ENCODE assay signal across 12 cellular contexts in genomic region chr2:189407161-189407943, GRCh38. TPM values are rescaled to one million over a fixed set of nuclear protein-coding genes. Genes with fewer than 3 reads are reported as not detected.
DNase-seq lines count a peak whose midpoint lies in the region; ATAC-seq and TF ChIP-seq lines count a peak whose summit lies in the region.
"Had no signal": no experiment of that assay in that cellular context is flagged by ENCODE, and none has a peak within 500 bp of the region (broad histone marks: within the 10 kb centered on the region; RNA-seq: fewer than 3 reads in every experiment).

No MANE protein-coding gene starts in this region.

- H3K4me3 ChIP-seq in A673 (ENCODE audit: low read depth, low read length, poor library complexity, severe bottlenecking), result peak overlapping the region; percentile 19
- no peak overlapping the region for H3K4me3 ChIP-seq in HFF-Myc (replicated peaks; ENCODE audit: low read depth, low read length)
- no peak overlapping the region for H3K4me3 ChIP-seq in astrocyte of the cerebellum (ENCODE audit: low read depth, low read length)
- H3K4me3 ChIP-seq: HAP-1, K562 had no signal

- peak overlapping the region; percentile 55 for H3K27ac ChIP-seq in A673 (ENCODE audit: low read depth, low read length, poor library complexity, severe bottlenecking)

- no peaks in the 10 kb centered on the region for H3K9me3 ChIP-seq in A673 (ENCODE audit: low read depth, low read length, poor library complexity, severe bottlenecking)

- BruUV-seq in A673 (replicated peaks; lab: Mats Ljungman, UMichigan), result no TSS peak

- no peaks in the 10 kb centered on the region for H3K27me3 ChIP-seq in A673 (replicated peaks; ENCODE audit: insufficient read depth, low read depth, low read length, poor library complexity)

- in situ Hi-C loops in astrocyte of the cerebellum (cut with HindIII; ENCODE audit: low sequenced_read_pairs), result loop anchor here (5.0 to 25.0 kb wide), 2 partner anchors 60 to 295 kb away; no protein-coding TSS in a partner anchor

- H3K4me1 ChIP-seq in A673 (ENCODE audit: insufficient read depth, low read length, poor library complexity, severe bottlenecking), result peaks cover 34% of the 10 kb centered on the region

- ATAC-seq in GM21737 (IDR thresholded peaks at IDR 0.05; ENCODE audit: unreplicated experiment), result no peak
- ATAC-seq: K562 had no signal

- POLR2A ChIA-PET in A673 (lab: Charles Lee; ENCODE audit: low non-redundant PET), result no interaction called here

- CTCF ChIA-PET in A673 (lab: Charles Lee), result interaction anchor here (0.6 to 1.5 kb wide), 2 partner anchors 883 to 1116 kb away, joined by 3 read pairs; partner anchors contain the start of gene GULP1

- no peaks in the 10 kb centered on the region for H3K36me3 ChIP-seq in A673 (ENCODE audit: insufficient read depth, low read length, poor library complexity, severe bottlenecking)
- H3K36me3 ChIP-seq: HAP-1 had no signal

- peak; percentile 63 for DNase-seq in A673 (ENCODE audit: low spot score)
- peak; percentile 75 for DNase-seq in HFF-Myc (ENCODE audit: extremely low read depth, low read depth)
- DNase-seq in astrocyte of the cerebellum (ENCODE audit: low read depth), result peak; percentile 19
- DNase-seq in left kidney (ENCODE audit: low read depth, low spot score), result peak; percentile 49
- DNase-seq in posterior cingulate gyrus, result no peak
- no peak for DNase-seq in Ammon's horn (ENCODE audit: low spot score)
- no peak for DNase-seq in stimulated activated CD4-positive, alpha-beta T cell treated with anti-CD3 and anti-CD28 coated beads, Interleukin-12 subunit alpha, Interleukin-12 subunit beta, amount 100 ng/mL, for 4 hours
- DNase-seq: DMS79, T-helper 9 cell had no signal

- intact Hi-C loops in A673 (cut with micrococcal nuclease; ENCODE audit: unreplicated experiment), result loop anchor here (1.0 to 5.0 kb wide), 2 partner anchors 295 to 883 kb away; no protein-coding TSS in a partner anchor
- intact Hi-C loops in posterior cingulate gyrus (cut with DNase I), result no loop called here

- TF ChIP-seq CTCF in A673 (conservative IDR thresholded peaks at IDR 0.05; ENCODE audit: low read depth, low read length) (no peak), HFF-Myc (IDR thresholded peaks at IDR 0.05; ENCODE audit: low read depth, low read length, missing control alignments) (no peak), astrocyte of the cerebellum (IDR thresholded peaks at IDR 0.05; ENCODE audit: low read depth, low read length, missing control alignments) (no peak)

RNA-seq across cellular contexts. Expression of gene WDR75, which starts 33.9 kb away (rescaled TPM):
- 63.4 and 69.6 TPM in 2 replicates for total RNA-seq in A673 (2021)

Comparison
In these comparisons a context has a peak if more than half of its experiments do, and no peak if none do; other contexts are left out.
1. DNase-seq: peak in A673 (single experiment), HFF-Myc (single experiment), astrocyte of the cerebellum (single experiment) and left kidney (single experiment); none in posterior cingulate gyrus (0 of 10), Ammon's horn (single experiment) and stimulated activated CD4-positive, alpha-beta T cell treated with anti-CD3 and anti-CD28 coated beads, Interleukin-12 subunit alpha, Interleukin-12 subunit beta, amount 100 ng/mL, for 4 hours (single experiment).